In genomic region chr6:73388800-73389512, GRCh38 we compare ENCODE assay signal across 8 cellular contexts. TPM values are rescaled to one million over a fixed set of nuclear protein-coding genes. Genes with fewer than 3 reads are reported as not detected.
A peak's percentile ranks its signal among the peaks of the same experiment; 100 is the strongest.
DNase-seq lines count a peak whose midpoint lies in the region; ATAC-seq and TF ChIP-seq lines count a peak whose summit lies in the region.

No MANE protein-coding gene starts in this region.

- H3K36me3 Mint-ChIP-seq in naive thymus-derived CD4-positive, alpha-beta T cell: peaks cover 0 to 11% (median 0%) of the 10 kb centered on the region in 5 donors
- H3K36me3 Mint-ChIP-seq in stimulated activated naive B cell treated with anti-CD40 and anti-IgM and Interleukin-4, amounts not matched to agents 10 μg/mL and 1 μg/mL and 100 μg/mL, for 72 hours: no peaks in the 10 kb centered on the region

- TF ChIP-seq POLR2A in esophagus squamous epithelium (IDR thresholded peaks at IDR 0.05): no peak

- peak overlapping the region in 2 of 9 donors; percentile 14 to 85 for H3K27ac Mint-ChIP-seq in naive thymus-derived CD4-positive, alpha-beta T cell
- peak overlapping the region; percentile 76 for H3K27ac Mint-ChIP-seq in stimulated activated naive B cell treated with anti-CD40 and anti-IgM and Interleukin-4, amounts not matched to agents 10 μg/mL and 1 μg/mL and 100 μg/mL, for 72 hours

- H3K27me3 Mint-ChIP-seq in naive thymus-derived CD4-positive, alpha-beta T cell: peaks cover 0 to 6% (median 5%) of the 10 kb centered on the region in 5 donors
- no peaks in the 10 kb centered on the region for H3K27me3 Mint-ChIP-seq in stimulated activated naive B cell treated with anti-CD40 and anti-IgM and Interleukin-4, amounts not matched to agents 10 μg/mL and 1 μg/mL and 100 μg/mL, for 72 hours

- H3K4me3 ChIP-seq in BJ (ENCODE audit: low read depth, low read length) (peak overlapping the region; percentile 44), esophagus squamous epithelium (peak overlapping the region; percentile 39 to 67 (median 54))
- peak overlapping the region; percentile 73 for H3K4me3 ChIP-seq in naive thymus-derived CD4-positive, alpha-beta T cell (ENCODE audit: low read length)

- peak; percentile 15 for DNase-seq in BJ (ENCODE audit: low read depth)
- DNase-seq in NOMO-1 (lab: John Stamatoyannopoulos, UW; ENCODE audit: unreplicated experiment in 2 of 2): peak; percentile 75 to 77
- DNase-seq in activated T-cell treated with anti-CD3 and anti-CD28 coated beads for 24 hours (ENCODE audit: low read depth): peak; percentile 28
- no peak for DNase-seq in esophagus squamous epithelium (lab: John Stamatoyannopoulos, UW)
- peak in 7 of 9 donors; percentile 4 to 63 (median 13) for DNase-seq in naive thymus-derived CD4-positive, alpha-beta T cell
- peak; percentile 31 for DNase-seq in stimulated activated naive B cell treated with anti-CD40 and anti-IgM and Interleukin-4, amounts not matched to agents 10 μg/mL and 1 μg/mL and 100 μg/mL, for 72 hours

- TF ChIP-seq CTCF in BJ (IDR thresholded peaks at IDR 0.05; ENCODE audit: insufficient read depth, low read depth, low read length) (peak; percentile 85), esophagus squamous epithelium (IDR thresholded peaks at IDR 0.05) (peak in 5 of 6 experiments; percentile 37 to 67 (median 60))

- H3K27me3 ChIP-seq in BJ (ENCODE audit: control insufficient read depth, insufficient read depth, low read length) (no peaks in the 10 kb centered on the region), esophagus squamous epithelium (no peaks in the 10 kb centered on the region)
- H3K27me3 ChIP-seq in naive thymus-derived CD4-positive, alpha-beta T cell (ENCODE audit: control insufficient read depth in 2 of 2, insufficient read depth in 2 of 2, low read length in 2 of 2): no peaks in the 10 kb centered on the region

- intact Hi-C loops in esophagus squamous epithelium (cut with DNase I): no loop called here
- intact Hi-C loops in naive thymus-derived CD4-positive, alpha-beta T cell (cut with micrococcal nuclease): loop anchor here (2.0 to 10.0 kb wide), 4 partner anchors 34 to 104 kb away; partner anchors contain the start of gene CGAS (in 1 of the 2)

- peak overlapping the region; percentile 73 to 87 (median 81) for H3K4me3 Mint-ChIP-seq in naive thymus-derived CD4-positive, alpha-beta T cell
- peak overlapping the region; percentile 85 to 87 for H3K4me3 Mint-ChIP-seq in stimulated activated naive B cell treated with anti-CD40 and anti-IgM and Interleukin-4, amounts not matched to agents 10 μg/mL and 1 μg/mL and 100 μg/mL, for 72 hours

- no peaks in the 10 kb centered on the region for H3K9me3 ChIP-seq in esophagus squamous epithelium
- no peaks in the 10 kb centered on the region for H3K9me3 ChIP-seq in naive thymus-derived CD4-positive, alpha-beta T cell (ENCODE audit: control insufficient read depth in 2 of 3, low read length in 3 of 3)

- 1 to 2% methylated on average over 4 to 12 of the region's 38 CpGs for WGBS in esophagus squamous epithelium, 2 donors

- ATAC-seq in GM18868 (IDR thresholded peaks at IDR 0.05; ENCODE audit: unreplicated experiment) (peak; percentile 78), HG03095 (IDR thresholded peaks at IDR 0.05; ENCODE audit: unreplicated experiment) (peak; percentile 80)
- peak; percentile 81 for ATAC-seq in naive thymus-derived CD4-positive, alpha-beta T cell
- peak; percentile 84 to 89 for ATAC-seq in stimulated activated naive B cell treated with anti-CD40 and anti-IgM and Interleukin-4, amounts not matched to agents 10 μg/mL and 1 μg/mL and 100 μg/mL, for 72 hours (replicated peaks)

- H3K4me1 ChIP-seq in esophagus squamous epithelium: peaks cover 0 to 13% (median 2%) of the 10 kb centered on the region in 3 donors
- peaks cover 0 to 7% of the 10 kb centered on the region in 2 donors for H3K4me1 ChIP-seq in naive thymus-derived CD4-positive, alpha-beta T cell (ENCODE audit: control insufficient read depth in 2 of 2, insufficient read depth in 2 of 2, low read length in 2 of 2)

- CTCF ChIA-PET in BJ (lab: Yijun Ruan, JAX): interaction anchor here (0.7 to 2.0 kb wide), 13 partner anchors 9 to 104 kb away, joined by 3 to 18 read pairs (median 6); partner anchors contain the start of gene OOEP
- CTCF ChIA-PET in naive thymus-derived CD4-positive, alpha-beta T cell (lab: Charles Lee): interaction anchor here (0.6 to 1.2 kb wide), 3 partner anchors 72 to 977 kb away, joined by 3 read pairs; partner anchors contain the start of gene MTO1

- peak overlapping the region; percentile 21 to 73 (median 57) for H3K27ac ChIP-seq in esophagus squamous epithelium
- H3K27ac ChIP-seq in naive thymus-derived CD4-positive, alpha-beta T cell (ENCODE audit: low read depth, low read length): no peak overlapping the region

- H3K9me3 Mint-ChIP-seq in naive thymus-derived CD4-positive, alpha-beta T cell: peaks cover 0 to 3% (median 0%) of the 10 kb centered on the region in 11 donors
- H3K9me3 Mint-ChIP-seq in stimulated activated naive B cell treated with anti-CD40 and anti-IgM and Interleukin-4, amounts not matched to agents 10 μg/mL and 1 μg/mL and 100 μg/mL, for 72 hours: no peaks in the 10 kb centered on the region

- POLR2A ChIA-PET in BJ (lab: Charles Lee): no interaction called here
- POLR2A ChIA-PET in naive thymus-derived CD4-positive, alpha-beta T cell (lab: Charles Lee): interaction anchor here (0.6 to 1.3 kb wide), 2 partner anchors 73 to 1855 kb away, joined by 3 to 7 read pairs; partner anchors contain the start of gene MTO1

- H3K4me1 Mint-ChIP-seq in naive thymus-derived CD4-positive, alpha-beta T cell: peaks cover 0 to 36% (median 5%) of the 10 kb centered on the region in 7 donors
- H3K4me1 Mint-ChIP-seq in stimulated activated naive B cell treated with anti-CD40 and anti-IgM and Interleukin-4, amounts not matched to agents 10 μg/mL and 1 μg/mL and 100 μg/mL, for 72 hours: peaks cover 0 to 2% of the 10 kb centered on the region in 2 donors

- no peaks in the 10 kb centered on the region for H3K36me3 ChIP-seq in BJ (ENCODE audit: control insufficient read depth, insufficient read depth, low read length)
- H3K36me3 ChIP-seq in esophagus squamous epithelium: no peaks in the 10 kb centered on the region
- no peaks in the 10 kb centered on the region for H3K36me3 ChIP-seq in naive thymus-derived CD4-positive, alpha-beta T cell (ENCODE audit: control insufficient read depth in 2 of 3, insufficient read depth in 3 of 3, low read length in 3 of 3)

RNA-seq across cellular contexts. Expression of gene DDX43, which starts 5.7 kb away (rescaled TPM):
- polyA plus RNA-seq in BJ (2011; rRNA removed): 0.13 and 0.34 TPM in 2 replicates
- polyA minus RNA-seq in BJ (2011; rRNA and poly(A)+ RNA removed): not detected in 2 replicates
- 1 to 10 TPM in 2 of 4 donors, under 1 TPM in 1, not detected in 1; 0.11 to 3.4 (median 1.5) TPM for total RNA-seq in esophagus squamous epithelium
- 1 to 10 TPM in 1 of 5 experiments, under 1 TPM in 3, not detected in 1; 0.32 to 2.4 (median 0.59) TPM for total RNA-seq in naive thymus-derived CD4-positive, alpha-beta T cell
- under 1 TPM; 0.29 to 0.38 TPM for polyA plus RNA-seq in naive thymus-derived CD4-positive, alpha-beta T cell

RNA-seq across cellular contexts. Expression of gene OOEP, which starts 19.3 kb away (rescaled TPM):
- polyA plus RNA-seq in BJ (2011; rRNA removed): not detected in 2 replicates
- polyA minus RNA-seq in BJ (2011; rRNA and poly(A)+ RNA removed): not detected in 2 replicates
- total RNA-seq in esophagus squamous epithelium: under 1 TPM in 1 of 4 donors, not detected in 3; 0.35 TPM
- total RNA-seq in naive thymus-derived CD4-positive, alpha-beta T cell: 1 to 10 TPM in 1 of 5 experiments, not detected in 4; 1.2 TPM
- polyA plus RNA-seq in naive thymus-derived CD4-positive, alpha-beta T cell: not detected

RNA-seq across cellular contexts. Expression of gene KHDC3L, which starts 26.5 kb away (rescaled TPM):
- polyA plus RNA-seq in BJ (2011; rRNA removed): not detected in 2 replicates
- not detected in 2 replicates for polyA minus RNA-seq in BJ (2011; rRNA and poly(A)+ RNA removed)
- not detected for total RNA-seq in esophagus squamous epithelium
- not detected for total RNA-seq in naive thymus-derived CD4-positive, alpha-beta T cell
- polyA plus RNA-seq in naive thymus-derived CD4-positive, alpha-beta T cell: not detected

RNA-seq across cellular contexts. Expression of gene DPPA5, which starts 34.9 kb away (rescaled TPM):
- polyA plus RNA-seq in BJ (2011; rRNA removed): not detected in 2 replicates
- polyA minus RNA-seq in BJ (2011; rRNA and poly(A)+ RNA removed): not detected in 2 replicates
- total RNA-seq in esophagus squamous epithelium: not detected
- total RNA-seq in naive thymus-derived CD4-positive, alpha-beta T cell: not detected
- polyA plus RNA-seq in naive thymus-derived CD4-positive, alpha-beta T cell: not detected
